Comparison of ENCODE assay signal across 8 cellular contexts in genomic region chr1:187073035-187073560, GRCh38.
DNase-seq lines count a peak whose midpoint lies in the region; ATAC-seq and TF ChIP-seq lines count a peak whose summit lies in the region.
"Not testable (repeated sequence)": the region's sequence is repeated elsewhere in the genome, so short reads cannot be mapped to it uniquely, and the experiment has no call there.

No MANE protein-coding gene starts in this region.

- peak overlapping the region; percentile 14 for H2AFZ ChIP-seq in mesenchymal stem cell (ENCODE audit: low read depth, low read length)

- not testable (repeated sequence) for H3K36me3 Mint-ChIP-seq in activated CD4-positive, alpha-beta memory T cell treated with anti-CD3 and anti-CD28 coated beads for 36 hours

- not testable (repeated sequence) for TF ChIP-seq CTCF in NB4 (IDR thresholded peaks at IDR 0.05; ENCODE audit: low read depth, low read length); astrocyte of the spinal cord (IDR thresholded peaks at IDR 0.05; ENCODE audit: low read depth, low read length); stomach (IDR thresholded peaks at IDR 0.05)

- H3K18ac ChIP-seq in mesenchymal stem cell (ENCODE audit: low read depth in 1 of 2, low read length in 2 of 2) = not testable (repeated sequence)

- peak; percentile 20 for TF ChIP-seq POLR2A in NB4 (IDR thresholded peaks at IDR 0.05; ENCODE audit: extremely low read depth, insufficient read length)
- TF ChIP-seq POLR2A in stomach (IDR thresholded peaks at IDR 0.05) = not testable (repeated sequence)

- H3K27ac ChIP-seq in mesenchymal stem cell (ENCODE audit: low read length, poor library complexity, severe bottlenecking); stomach: not testable (repeated sequence)

- H3K36me3 ChIP-seq in mesenchymal stem cell (ENCODE audit: control insufficient read depth in 1 of 2, insufficient read depth in 2 of 2, low read depth in 1 of 2, low read length in 2 of 2); stomach: not testable (repeated sequence)

- H3K27me3 Mint-ChIP-seq in activated CD4-positive, alpha-beta memory T cell treated with anti-CD3 and anti-CD28 coated beads for 36 hours = not testable (repeated sequence)

- not testable (repeated sequence) for TF ChIP-seq EP300 in stomach (IDR thresholded peaks at IDR 0.05)

- peak overlapping the region; percentile 54 for H3K4me3 ChIP-seq in NB4 (ENCODE audit: low read depth, low read length)
- peak overlapping the region; percentile 6 for H3K4me3 ChIP-seq in astrocyte of the spinal cord (ENCODE audit: low read depth, low read length)
- peak overlapping the region in 1 of 2 experiments; percentile 76 for H3K4me3 ChIP-seq in mesenchymal stem cell (ENCODE audit: insufficient read depth in 1 of 2, low read depth in 1 of 2, low read length in 2 of 2)
- peak overlapping the region; percentile 9 to 22 (median 17) for H3K4me3 ChIP-seq in stomach

- H3K79me1 ChIP-seq in mesenchymal stem cell (replicated peaks; ENCODE audit: low read length, poor library complexity, severe bottlenecking) = not testable (repeated sequence)

- H3K9me3 ChIP-seq in mesenchymal stem cell (ENCODE audit: control insufficient read depth, low read length) = not testable (repeated sequence)
- H3K9me3 ChIP-seq in stomach = peaks cover 0 to 14% (median 6%) of the 10 kb centered on the region in 4 donors

- ATAC-seq in GM19043 (IDR thresholded peaks at IDR 0.05; ENCODE audit: low read depth, unreplicated experiment) = peak; percentile 31
- peak; percentile 21 for ATAC-seq in HG02798 (IDR thresholded peaks at IDR 0.05; ENCODE audit: poor library complexity, unreplicated experiment)

- H4K91ac ChIP-seq in mesenchymal stem cell (ENCODE audit: low read length) = not testable (repeated sequence)

- H3K27me3 ChIP-seq in mesenchymal stem cell (ENCODE audit: control insufficient read depth in 1 of 2, insufficient read depth in 1 of 2, low read length in 2 of 2); stomach: not testable (repeated sequence)

- DNase-seq in Caki2 (ENCODE audit: low read depth) (peak; percentile 25), NB4 (ENCODE audit: low read depth) (peak; percentile 28)
- DNase-seq in activated CD4-positive, alpha-beta memory T cell treated with anti-CD3 and anti-CD28 coated beads for 36 hours = peak; percentile 48
- DNase-seq in astrocyte of the spinal cord (ENCODE audit: low read depth, low spot score); mesenchymal stem cell; stomach: not testable (repeated sequence)

- POLR2A ChIA-PET in activated CD4-positive, alpha-beta memory T cell treated with anti-CD3 and anti-CD28 coated beads for 36 hours (lab: Charles Lee) = interaction anchor here (0.6 to 0.7 kb wide), 2 partner anchors 459 to 1756 kb away, joined by 3 read pairs; partner anchors contain the start of gene IVNS1ABP

- peak overlapping the region; percentile 55 for H3K9ac ChIP-seq in mesenchymal stem cell (ENCODE audit: low read length)

- H4K8ac ChIP-seq in mesenchymal stem cell (ENCODE audit: low read length) = not testable (repeated sequence)

- not testable (repeated sequence) for H2BK120ac ChIP-seq in mesenchymal stem cell (ENCODE audit: low read depth, low read length)

- H2BK5ac ChIP-seq in mesenchymal stem cell (ENCODE audit: low read depth, low read length, poor library complexity, severe bottlenecking) = not testable (repeated sequence)

- not testable (repeated sequence) for H3K4ac ChIP-seq in mesenchymal stem cell (ENCODE audit: low read depth in 1 of 2, low read length in 2 of 2)

- H2BK15ac ChIP-seq in mesenchymal stem cell (ENCODE audit: low read depth, poor library complexity, severe bottlenecking) = not testable (repeated sequence)

- H3K9me3 Mint-ChIP-seq in activated CD4-positive, alpha-beta memory T cell treated with anti-CD3 and anti-CD28 coated beads for 36 hours = peaks cover 11% of the 10 kb centered on the region

- not testable (repeated sequence) for H3K4me1 ChIP-seq in mesenchymal stem cell (ENCODE audit: control insufficient read depth, insufficient read depth, low read depth, low read length); stomach

- H2AK5ac ChIP-seq in mesenchymal stem cell (ENCODE audit: low read length, severe bottlenecking) = not testable (repeated sequence)

- not testable (repeated sequence) for H2BK12ac ChIP-seq in mesenchymal stem cell (ENCODE audit: low read length in 2 of 2)

- H3K4me2 ChIP-seq in mesenchymal stem cell (ENCODE audit: low read length, poor library complexity, severe bottlenecking) = not testable (repeated sequence)

- 69% methylated on average over 13 of the region's 13 CpGs for WGBS in mesenchymal stem cell
- 70 to 85% (median 80%) methylated on average over 12 to 13 of the region's 13 CpGs for WGBS in stomach, 5 donors

- H3K4me1 Mint-ChIP-seq in activated CD4-positive, alpha-beta memory T cell treated with anti-CD3 and anti-CD28 coated beads for 36 hours (ENCODE audit: low read depth) = not testable (repeated sequence)

- peak overlapping the region; percentile 72 for H3K4me3 Mint-ChIP-seq in activated CD4-positive, alpha-beta memory T cell treated with anti-CD3 and anti-CD28 coated beads for 36 hours

- in situ Hi-C loops in Caki2 (cut with HindIII; ENCODE audit: low pct_unique_long_range_greater_than_20kb, low sequenced_read_pairs); astrocyte of the spinal cord (cut with HindIII; ENCODE audit: low sequenced_read_pairs): not testable (repeated sequence)

- CTCF ChIA-PET in activated CD4-positive, alpha-beta memory T cell treated with anti-CD3 and anti-CD28 coated beads for 36 hours (lab: Charles Lee) = interaction anchor here (0.7 kb wide), 1 partner anchor 31 kb away, joined by 4 read pairs; no protein-coding TSS in a partner anchor

- peak overlapping the region; percentile 83 for H3K27ac Mint-ChIP-seq in activated CD4-positive, alpha-beta memory T cell treated with anti-CD3 and anti-CD28 coated beads for 36 hours

- H3K14ac ChIP-seq in mesenchymal stem cell (ENCODE audit: low read length in 2 of 2) = not testable (repeated sequence)

- not testable (repeated sequence) for H3K23ac ChIP-seq in mesenchymal stem cell (ENCODE audit: low read length in 2 of 2)

- intact Hi-C loops in activated CD4-positive, alpha-beta memory T cell treated with anti-CD3 and anti-CD28 coated beads for 36 hours (cut with micrococcal nuclease); stomach (cut with DNase I; ENCODE audit: low total_unique reads): not testable (repeated sequence)
